In genomic region chr3:121243208-121243607, GRCh38 we compare ENCODE assay signal across 34 cellular contexts.
"Had no signal": no experiment of that assay in that cellular context is flagged by ENCODE, and none has a peak within 500 bp of the region (broad histone marks: within the 10 kb centered on the region; RNA-seq: fewer than 3 reads in every experiment).

No MANE protein-coding gene starts in this region.

- FAIRE-seq: TTC549 had no signal

- DNase-seq: activated B cell treated with CpG ODN at 0.5 μM for 24 hours; activated CD4-positive, alpha-beta memory T cell treated with anti-CD3 and anti-CD28 coated beads for 36 hours; activated CD4-positive, alpha-beta T cell treated with anti-CD3 and anti-CD28 coated beads for 4 hours; activated CD4-positive, alpha-beta T cell treated with anti-CD3 and anti-CD28 coated beads, Interleukin-2, amount 10 ng/mL, durations not matched to agents 24 days and 14 days; activated CD4-positive, alpha-beta T cell treated with anti-CD3 and anti-CD28 coated beads, Interleukin-2, amount 50 U/mL, for 1 hour; activated CD4-positive, alpha-beta T cell treated with anti-CD3 and anti-CD28 coated beads, Interleukin-2, amount 50 U/mL, for 4 hours; activated CD4-positive, CD25-positive, alpha-beta regulatory T cell treated with anti-CD3 and anti-CD28 coated beads, Interleukin-2, amount 50 U/mL, for 72 hours; activated CD8-positive, alpha-beta memory T cell treated with anti-CD3 and anti-CD28 coated beads, Interleukin-2, amount 50 U/mL, for 4 hours; activated CD8-positive, alpha-beta T cell treated with anti-CD3 and anti-CD28 coated beads for 36 hours; activated effector memory CD4-positive, alpha-beta T cell treated with anti-CD3 and anti-CD28 coated beads, Interleukin-2, amount 50 U/mL, for 16 hours; activated gamma-delta T cell treated with Interleukin-2 at 50 U/mL for 16 hours; activated naive CD4-positive, alpha-beta T cell; activated naive CD4-positive, alpha-beta T cell treated with anti-CD3 and anti-CD28 coated beads for 36 hours; activated naive CD4-positive, alpha-beta T cell treated with anti-CD3 and anti-CD28 coated beads, Interleukin-2, amount 50 U/mL, for 16 hours; activated naive CD8-positive, alpha-beta T cell treated with anti-CD3 and anti-CD28 coated beads for 36 hours; activated T-cell treated with anti-CD3 and anti-CD28 coated beads for 4 hours; activated T-cell treated with anti-CD3 and anti-CD28 coated beads, Interleukin-2, amount 50 U/mL, for 1 hour; activated T-cell treated with anti-CD3 and anti-CD28 coated beads, Interleukin-2, amount 50 U/mL, for 4 hours; activated T-cell treated with anti-CD3 and anti-CD28 coated beads, Interleukin-2, amount 50 U/mL, for 72 hours; adrenal gland; amniotic stem cell; aorta; brain microvascular endothelial cell; caudate nucleus; cerebellar nuclear complex; T-helper 1 cell; T-helper 2 cell; T-helper 9 cell had no signal

- H3K36me3 ChIP-seq: adrenal gland, brain microvascular endothelial cell, breast epithelium, cardiac muscle cell had no signal

- H3K27me3 ChIP-seq: adrenal gland, brain microvascular endothelial cell, breast epithelium, cardiac muscle cell had no signal

- H3K4me3 ChIP-seq: adrenal gland, breast epithelium, cardiac muscle cell had no signal

- H3K4me1 ChIP-seq: adrenal gland, breast epithelium had no signal

- ATAC-seq: activated CD8-positive, alpha-beta T cell treated with anti-CD3 and anti-CD28 coated beads for 36 hours; activated naive CD4-positive, alpha-beta T cell treated with anti-CD3 and anti-CD28 coated beads, Interleukin-2, amount 50 U/mL, for 72 hours; activated T-cell treated with anti-CD3 and anti-CD28 coated beads, Interleukin-2, amount 50 U/mL, for 4 hours; activated T-cell treated with anti-CD3 and anti-CD28 coated beads, Interleukin-2, amount 50 U/mL, for 72 hours; activated T-helper 17 cell treated with anti-CD3 and anti-CD28 coated beads, Interleukin-2, amount 50 U/mL, for 72 hours had no signal

- H3K27ac ChIP-seq: adrenal gland, brain microvascular endothelial cell, breast epithelium, cardiac muscle cell, VCaP had no signal

- H3K9me3 ChIP-seq: adrenal gland, breast epithelium had no signal
